Comparison of ENCODE assay signal across 1 cellular context in the genomic region with DNA sequence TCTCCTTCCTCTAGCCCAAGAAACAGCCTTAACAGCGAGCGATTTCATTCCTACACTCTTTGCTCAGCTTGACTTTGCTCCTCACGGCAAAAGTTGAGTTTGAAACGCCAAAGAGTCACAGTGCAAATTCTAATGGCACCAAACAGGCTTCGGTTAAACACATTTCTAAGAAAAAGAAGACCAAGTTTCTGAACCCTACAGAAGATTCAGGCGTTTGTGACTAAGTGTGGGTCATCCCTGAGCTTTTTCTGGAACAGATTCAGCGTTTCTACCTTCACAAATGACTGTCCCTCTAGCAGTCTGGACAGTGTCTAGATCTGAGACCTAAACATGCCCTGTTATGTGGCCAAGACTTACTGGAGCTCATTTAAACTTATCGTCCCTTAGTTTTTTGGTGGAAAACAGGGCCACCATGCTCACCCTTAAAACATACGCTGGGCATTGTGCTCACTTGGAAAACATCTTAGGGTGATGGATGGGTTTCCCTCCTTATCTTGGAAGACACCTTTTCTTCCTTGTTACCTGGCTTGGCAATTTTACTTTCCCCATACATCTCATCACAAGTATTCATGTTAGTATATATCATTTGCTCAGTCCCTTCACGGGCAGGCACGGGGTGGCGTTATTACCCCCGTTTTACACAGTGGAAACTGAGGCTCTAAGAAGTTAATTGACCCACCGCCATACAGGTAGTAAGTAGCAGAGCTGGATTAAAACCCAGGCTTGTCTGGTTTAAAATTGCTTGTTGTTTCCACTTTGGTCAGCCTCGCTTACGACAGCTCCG.
TF ChIP-seq lines count a peak whose summit lies in the region.

No MANE protein-coding gene starts in this region.

TF ChIP-seq in A549, 52 proteins besides CTCF, POLR2A, EP300 and RAD21 (continued from another document):
- TF ChIP-seq RNF2 (IDR thresholded peaks at IDR 0.05; ENCODE audit: borderline replicate concordance, low read depth) (no peak), ELK1 (IDR thresholded peaks at IDR 0.05; ENCODE audit: low read depth, low read length) (no peak)
